ENCODE assay signal across 1 cellular context in the genomic region with DNA sequence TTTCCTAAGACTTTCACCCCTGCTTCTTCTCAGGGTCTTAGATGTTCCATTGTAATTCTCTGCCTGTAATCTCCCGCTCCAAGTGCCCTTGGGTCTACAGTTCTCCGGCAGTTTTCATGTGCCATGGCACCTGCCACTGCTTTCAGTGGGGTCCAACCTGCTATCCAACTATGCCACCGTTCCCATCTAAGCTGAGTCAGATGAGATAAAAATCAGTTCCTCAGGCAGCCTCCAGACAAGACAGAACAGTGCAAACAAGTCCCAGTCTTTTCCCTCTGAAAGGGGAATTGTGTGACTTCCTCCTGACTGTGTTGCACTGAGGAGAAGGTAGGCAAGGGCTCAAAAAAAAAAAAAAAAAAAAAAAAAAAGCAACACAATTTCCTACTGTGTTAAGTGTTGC.
TF ChIP-seq lines count a peak whose summit lies in the region.

No MANE protein-coding gene starts in this region.

TF ChIP-seq in GM23338, 12 proteins besides CTCF, POLR2A, EP300 and RAD21 (continued from another document):
- TF ChIP-seq, protein P1, sequence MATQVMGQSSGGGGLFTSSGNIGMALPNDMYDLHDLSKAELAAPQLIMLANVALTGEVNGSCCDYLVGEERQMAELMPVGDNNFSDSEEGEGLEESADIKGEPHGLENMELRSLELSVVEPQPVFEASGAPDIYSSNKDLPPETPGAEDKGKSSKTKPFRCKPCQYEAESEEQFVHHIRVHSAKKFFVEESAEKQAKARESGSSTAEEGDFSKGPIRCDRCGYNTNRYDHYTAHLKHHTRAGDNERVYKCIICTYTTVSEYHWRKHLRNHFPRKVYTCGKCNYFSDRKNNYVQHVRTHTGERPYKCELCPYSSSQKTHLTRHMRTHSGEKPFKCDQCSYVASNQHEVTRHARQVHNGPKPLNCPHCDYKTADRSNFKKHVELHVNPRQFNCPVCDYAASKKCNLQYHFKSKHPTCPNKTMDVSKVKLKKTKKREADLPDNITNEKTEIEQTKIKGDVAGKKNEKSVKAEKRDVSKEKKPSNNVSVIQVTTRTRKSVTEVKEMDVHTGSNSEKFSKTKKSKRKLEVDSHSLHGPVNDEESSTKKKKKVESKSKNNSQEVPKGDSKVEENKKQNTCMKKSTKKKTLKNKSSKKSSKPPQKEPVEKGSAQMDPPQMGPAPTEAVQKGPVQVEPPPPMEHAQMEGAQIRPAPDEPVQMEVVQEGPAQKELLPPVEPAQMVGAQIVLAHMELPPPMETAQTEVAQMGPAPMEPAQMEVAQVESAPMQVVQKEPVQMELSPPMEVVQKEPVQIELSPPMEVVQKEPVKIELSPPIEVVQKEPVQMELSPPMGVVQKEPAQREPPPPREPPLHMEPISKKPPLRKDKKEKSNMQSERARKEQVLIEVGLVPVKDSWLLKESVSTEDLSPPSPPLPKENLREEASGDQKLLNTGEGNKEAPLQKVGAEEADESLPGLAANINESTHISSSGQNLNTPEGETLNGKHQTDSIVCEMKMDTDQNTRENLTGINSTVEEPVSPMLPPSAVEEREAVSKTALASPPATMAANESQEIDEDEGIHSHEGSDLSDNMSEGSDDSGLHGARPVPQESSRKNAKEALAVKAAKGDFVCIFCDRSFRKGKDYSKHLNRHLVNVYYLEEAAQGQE (IDR thresholded peaks at IDR 0.05; ENCODE audit: unreplicated experiment): no peak
- no peak for TF ChIP-seq JUNB (IDR thresholded peaks at IDR 0.05; ENCODE audit: unreplicated experiment)
- no peak for TF ChIP-seq NANOG (IDR thresholded peaks at IDR 0.05; ENCODE audit: borderline replicate concordance)
- TF ChIP-seq, protein P2, sequence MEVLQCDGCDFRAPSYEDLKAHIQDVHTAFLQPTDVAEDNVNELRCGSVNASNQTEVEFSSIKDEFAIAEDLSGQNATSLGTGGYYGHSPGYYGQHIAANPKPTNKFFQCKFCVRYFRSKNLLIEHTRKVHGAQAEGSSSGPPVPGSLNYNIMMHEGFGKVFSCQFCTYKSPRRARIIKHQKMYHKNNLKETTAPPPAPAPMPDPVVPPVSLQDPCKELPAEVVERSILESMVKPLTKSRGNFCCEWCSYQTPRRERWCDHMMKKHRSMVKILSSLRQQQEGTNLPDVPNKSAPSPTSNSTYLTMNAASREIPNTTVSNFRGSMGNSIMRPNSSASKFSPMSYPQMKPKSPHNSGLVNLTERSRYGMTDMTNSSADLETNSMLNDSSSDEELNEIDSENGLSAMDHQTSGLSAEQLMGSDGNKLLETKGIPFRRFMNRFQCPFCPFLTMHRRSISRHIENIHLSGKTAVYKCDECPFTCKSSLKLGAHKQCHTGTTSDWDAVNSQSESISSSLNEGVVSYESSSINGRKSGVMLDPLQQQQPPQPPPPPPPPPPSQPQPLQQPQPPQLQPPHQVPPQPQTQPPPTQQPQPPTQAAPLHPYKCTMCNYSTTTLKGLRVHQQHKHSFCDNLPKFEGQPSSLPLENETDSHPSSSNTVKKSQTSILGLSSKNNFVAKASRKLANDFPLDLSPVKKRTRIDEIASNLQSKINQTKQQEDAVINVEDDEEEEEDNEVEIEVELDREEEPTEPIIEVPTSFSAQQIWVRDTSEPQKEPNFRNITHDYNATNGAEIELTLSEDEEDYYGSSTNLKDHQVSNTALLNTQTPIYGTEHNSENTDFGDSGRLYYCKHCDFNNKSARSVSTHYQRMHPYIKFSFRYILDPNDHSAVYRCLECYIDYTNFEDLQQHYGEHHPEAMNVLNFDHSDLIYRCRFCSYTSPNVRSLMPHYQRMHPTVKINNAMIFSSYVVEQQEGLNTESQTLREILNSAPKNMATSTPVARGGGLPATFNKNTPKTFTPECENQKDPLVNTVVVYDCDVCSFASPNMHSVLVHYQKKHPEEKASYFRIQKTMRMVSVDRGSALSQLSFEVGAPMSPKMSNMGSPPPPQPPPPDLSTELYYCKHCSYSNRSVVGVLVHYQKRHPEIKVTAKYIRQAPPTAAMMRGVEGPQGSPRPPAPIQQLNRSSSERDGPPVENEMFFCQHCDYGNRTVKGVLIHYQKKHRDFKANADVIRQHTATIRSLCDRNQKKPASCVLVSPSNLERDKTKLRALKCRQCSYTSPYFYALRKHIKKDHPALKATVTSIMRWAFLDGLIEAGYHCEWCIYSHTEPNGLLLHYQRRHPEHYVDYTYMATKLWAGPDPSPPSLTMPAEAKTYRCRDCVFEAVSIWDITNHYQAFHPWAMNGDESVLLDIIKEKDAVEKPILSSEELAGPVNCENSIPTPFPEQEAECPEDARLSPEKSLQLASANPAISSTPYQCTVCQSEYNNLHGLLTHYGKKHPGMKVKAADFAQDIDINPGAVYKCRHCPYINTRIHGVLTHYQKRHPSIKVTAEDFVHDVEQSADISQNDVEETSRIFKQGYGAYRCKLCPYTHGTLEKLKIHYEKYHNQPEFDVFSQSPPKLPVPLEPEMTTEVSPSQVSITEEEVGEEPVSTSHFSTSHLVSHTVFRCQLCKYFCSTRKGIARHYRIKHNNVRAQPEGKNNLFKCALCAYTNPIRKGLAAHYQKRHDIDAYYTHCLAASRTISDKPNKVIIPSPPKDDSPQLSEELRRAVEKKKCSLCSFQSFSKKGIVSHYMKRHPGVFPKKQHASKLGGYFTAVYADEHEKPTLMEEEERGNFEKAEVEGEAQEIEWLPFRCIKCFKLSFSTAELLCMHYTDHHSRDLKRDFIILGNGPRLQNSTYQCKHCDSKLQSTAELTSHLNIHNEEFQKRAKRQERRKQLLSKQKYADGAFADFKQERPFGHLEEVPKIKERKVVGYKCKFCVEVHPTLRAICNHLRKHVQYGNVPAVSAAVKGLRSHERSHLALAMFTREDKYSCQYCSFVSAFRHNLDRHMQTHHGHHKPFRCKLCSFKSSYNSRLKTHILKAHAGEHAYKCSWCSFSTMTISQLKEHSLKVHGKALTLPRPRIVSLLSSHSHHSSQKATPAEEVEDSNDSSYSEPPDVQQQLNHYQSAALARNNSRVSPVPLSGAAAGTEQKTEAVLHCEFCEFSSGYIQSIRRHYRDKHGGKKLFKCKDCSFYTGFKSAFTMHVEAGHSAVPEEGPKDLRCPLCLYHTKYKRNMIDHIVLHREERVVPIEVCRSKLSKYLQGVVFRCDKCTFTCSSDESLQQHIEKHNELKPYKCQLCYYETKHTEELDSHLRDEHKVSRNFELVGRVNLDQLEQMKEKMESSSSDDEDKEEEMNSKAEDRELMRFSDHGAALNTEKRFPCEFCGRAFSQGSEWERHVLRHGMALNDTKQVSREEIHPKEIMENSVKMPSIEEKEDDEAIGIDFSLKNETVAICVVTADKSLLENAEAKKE (CRISPR knock-in tag; IDR thresholded peaks at IDR 0.05): no peak
- no peak for TF ChIP-seq ZNF331 (CRISPR knock-in tag; IDR thresholded peaks at IDR 0.05; ENCODE audit: low read depth)
- TF ChIP-seq, protein P3, sequence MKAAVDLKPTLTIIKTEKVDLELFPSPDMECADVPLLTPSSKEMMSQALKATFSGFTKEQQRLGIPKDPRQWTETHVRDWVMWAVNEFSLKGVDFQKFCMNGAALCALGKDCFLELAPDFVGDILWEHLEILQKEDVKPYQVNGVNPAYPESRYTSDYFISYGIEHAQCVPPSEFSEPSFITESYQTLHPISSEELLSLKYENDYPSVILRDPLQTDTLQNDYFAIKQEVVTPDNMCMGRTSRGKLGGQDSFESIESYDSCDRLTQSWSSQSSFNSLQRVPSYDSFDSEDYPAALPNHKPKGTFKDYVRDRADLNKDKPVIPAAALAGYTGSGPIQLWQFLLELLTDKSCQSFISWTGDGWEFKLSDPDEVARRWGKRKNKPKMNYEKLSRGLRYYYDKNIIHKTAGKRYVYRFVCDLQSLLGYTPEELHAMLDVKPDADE (IDR thresholded peaks at IDR 0.05): no peak
- no peak for TF ChIP-seq EZH2phosphoT487 (IDR thresholded peaks at IDR 0.05; ENCODE audit: unreplicated experiment)
- no peak for TF ChIP-seq CREB1 (CRISPR knock-in tag; IDR thresholded peaks at IDR 0.05; ENCODE audit: low read depth)
- TF ChIP-seq ZNF114 (CRISPR knock-in tag; IDR thresholded peaks at IDR 0.05): no peak
- no peak for TF ChIP-seq STAT1 (IDR thresholded peaks at IDR 0.05; ENCODE audit: unreplicated experiment)
- no peak for TF ChIP-seq POLR2AphosphoS5 (IDR thresholded peaks at IDR 0.05; ENCODE audit: low read depth)
